14 cellular contexts compared by ENCODE assay signal in the genomic region with DNA sequence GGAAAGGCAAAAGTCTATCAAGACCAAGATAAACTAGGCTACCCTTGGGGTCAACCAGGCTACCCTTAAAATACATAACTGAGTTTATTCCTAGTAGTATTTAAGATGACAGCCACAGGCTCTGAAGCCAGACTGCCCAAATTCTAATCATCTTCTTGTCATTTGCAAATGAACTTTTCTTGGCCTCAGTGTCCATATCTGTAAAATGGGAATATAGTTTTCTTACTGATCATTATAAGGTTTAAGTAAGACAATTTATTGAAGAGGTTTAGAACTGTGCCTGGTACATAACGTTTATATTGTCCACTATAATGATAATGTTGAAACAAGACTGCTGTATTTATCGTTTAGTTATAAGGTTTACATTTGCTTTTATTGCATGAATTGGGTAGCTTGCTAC.
DNase-seq lines count a peak whose midpoint lies in the region; ATAC-seq and TF ChIP-seq lines count a peak whose summit lies in the region.
"Had no signal": no experiment of that assay in that cellular context is flagged by ENCODE, and none has a peak within 500 bp of the region (broad histone marks: within the 10 kb centered on the region; RNA-seq: fewer than 3 reads in every experiment).

No MANE protein-coding gene starts in this region.

- H3K27ac Mint-ChIP-seq in activated naive CD8-positive, alpha-beta T cell treated with anti-CD3 and anti-CD28 coated beads, Interleukin-2, amount 50 U/mL, for 24 hours = peak overlapping the region; percentile 28
- no peak overlapping the region for H3K27ac Mint-ChIP-seq in activated naive CD8-positive, alpha-beta T cell treated with anti-CD3 and anti-CD28 coated beads for 36 hours
- peak overlapping the region; percentile 95 for H3K27ac Mint-ChIP-seq in T-helper 17 cell
- peak overlapping the region in 9 of 10 donors; percentile 14 to 96 (median 90) for H3K27ac Mint-ChIP-seq in naive thymus-derived CD8-positive, alpha-beta T cell
- H3K27ac Mint-ChIP-seq: CD14-positive monocyte had no signal

- H3K4me3 Mint-ChIP-seq in activated naive CD8-positive, alpha-beta T cell treated with anti-CD3 and anti-CD28 coated beads, Interleukin-2, amount 50 U/mL, for 24 hours = no peak overlapping the region
- no peak overlapping the region for H3K4me3 Mint-ChIP-seq in activated naive CD8-positive, alpha-beta T cell treated with anti-CD3 and anti-CD28 coated beads for 36 hours
- no peak overlapping the region for H3K4me3 Mint-ChIP-seq in T-helper 17 cell
- no peak overlapping the region for H3K4me3 Mint-ChIP-seq in naive thymus-derived CD8-positive, alpha-beta T cell
- H3K4me3 Mint-ChIP-seq: CD14-positive monocyte had no signal

- no peak for TF ChIP-seq CTCF in left ventricle myocardium inferior (IDR thresholded peaks at IDR 0.05; ENCODE audit: borderline replicate concordance)

- no peaks in the 10 kb centered on the region for H3K27me3 ChIP-seq in left ventricle myocardium inferior (ENCODE audit: low read depth)
- H3K27me3 ChIP-seq: BLaER1 had no signal

- peaks cover 2% of the 10 kb centered on the region for H3K27me3 Mint-ChIP-seq in activated naive CD8-positive, alpha-beta T cell treated with anti-CD3 and anti-CD28 coated beads, Interleukin-2, amount 50 U/mL, for 24 hours
- H3K27me3 Mint-ChIP-seq in activated naive CD8-positive, alpha-beta T cell treated with anti-CD3 and anti-CD28 coated beads for 36 hours = no peaks in the 10 kb centered on the region
- H3K27me3 Mint-ChIP-seq in T-helper 17 cell = no peaks in the 10 kb centered on the region
- H3K27me3 Mint-ChIP-seq in naive thymus-derived CD8-positive, alpha-beta T cell = no peaks in the 10 kb centered on the region

- H3K9me3 Mint-ChIP-seq in activated naive CD8-positive, alpha-beta T cell treated with anti-CD3 and anti-CD28 coated beads, Interleukin-2, amount 50 U/mL, for 24 hours = peaks cover 6% of the 10 kb centered on the region
- peaks cover 7% of the 10 kb centered on the region for H3K9me3 Mint-ChIP-seq in activated naive CD8-positive, alpha-beta T cell treated with anti-CD3 and anti-CD28 coated beads for 36 hours
- H3K9me3 Mint-ChIP-seq in naive thymus-derived CD8-positive, alpha-beta T cell = no peaks in the 10 kb centered on the region

- peaks cover 14% of the 10 kb centered on the region for H3K36me3 Mint-ChIP-seq in activated naive CD8-positive, alpha-beta T cell treated with anti-CD3 and anti-CD28 coated beads, Interleukin-2, amount 50 U/mL, for 24 hours (ENCODE audit: low read depth)
- H3K36me3 Mint-ChIP-seq in activated naive CD8-positive, alpha-beta T cell treated with anti-CD3 and anti-CD28 coated beads for 36 hours = peaks cover 32% of the 10 kb centered on the region
- H3K36me3 Mint-ChIP-seq in T-helper 17 cell (ENCODE audit: low read depth) = peaks cover 6% of the 10 kb centered on the region
- no peaks in the 10 kb centered on the region for H3K36me3 Mint-ChIP-seq in naive thymus-derived CD8-positive, alpha-beta T cell
- H3K36me3 Mint-ChIP-seq: CD14-positive monocyte had no signal

- intact Hi-C loops in left ventricle myocardium inferior (cut with micrococcal nuclease) = loop anchor here (10.0 kb wide), 1 partner anchor 441 kb away; no protein-coding TSS in a partner anchor

- H3K9me3 ChIP-seq in T-helper 17 cell (ENCODE audit: control insufficient read depth, low read length, poor library complexity, severe bottlenecking) = no peaks in the 10 kb centered on the region
- no peaks in the 10 kb centered on the region for H3K9me3 ChIP-seq in left ventricle myocardium inferior (replicated peaks)
- H3K9me3 ChIP-seq: BLaER1, Caco-2, HAP-1 had no signal

- ATAC-seq in activated naive CD8-positive, alpha-beta T cell treated with anti-CD3 and anti-CD28 coated beads, Interleukin-2, amount 50 U/mL, for 24 hours = no peak
- ATAC-seq in T-helper 17 cell (no peak), GM18873 (IDR thresholded peaks at IDR 0.05; ENCODE audit: low FRiP score, unreplicated experiment) (no peak)
- no peak for ATAC-seq in naive thymus-derived CD8-positive, alpha-beta T cell

- no peak overlapping the region for H3K4me3 ChIP-seq in left ventricle myocardium inferior
- H3K4me3 ChIP-seq: BLaER1, GM23248, HAP-1 had no signal

- no peak overlapping the region for H3K27ac ChIP-seq in left ventricle myocardium inferior (replicated peaks)
- H3K27ac ChIP-seq: 22Rv1, BLaER1, GM23248, HL-60 had no signal

- POLR2A ChIA-PET in naive thymus-derived CD8-positive, alpha-beta T cell (lab: Charles Lee) = interaction anchor here (1.0 kb wide), 1 partner anchor 113 kb away, joined by 3 read pairs; no protein-coding TSS in a partner anchor

- no peaks in the 10 kb centered on the region for H3K36me3 ChIP-seq in left ventricle myocardium inferior
- H3K36me3 ChIP-seq: HAP-1 had no signal

- peaks cover 16% of the 10 kb centered on the region for H3K4me1 ChIP-seq in left ventricle myocardium inferior

- no peak for DNase-seq in activated naive CD8-positive, alpha-beta T cell treated with anti-CD3 and anti-CD28 coated beads, Interleukin-2, amount 50 U/mL, for 24 hours
- no peak for DNase-seq in activated naive CD8-positive, alpha-beta T cell treated with anti-CD3 and anti-CD28 coated beads for 36 hours
- DNase-seq in T-helper 17 cell (no peak), left ventricle myocardium inferior (no peak), SHP77 treated with DMSO at 0.1 percent for 48 hours (lab: John Stamatoyannopoulos, UW) (no peak)
- no peak for DNase-seq in naive thymus-derived CD8-positive, alpha-beta T cell
- DNase-seq: Caco-2, GM23248 had no signal

- peaks cover 30% of the 10 kb centered on the region for H3K4me1 Mint-ChIP-seq in activated naive CD8-positive, alpha-beta T cell treated with anti-CD3 and anti-CD28 coated beads, Interleukin-2, amount 50 U/mL, for 24 hours
- H3K4me1 Mint-ChIP-seq in activated naive CD8-positive, alpha-beta T cell treated with anti-CD3 and anti-CD28 coated beads for 36 hours = peaks cover 26% of the 10 kb centered on the region
- H3K4me1 Mint-ChIP-seq in T-helper 17 cell = peaks cover 31% of the 10 kb centered on the region
- peaks cover 21 to 38% (median 34%) of the 10 kb centered on the region in 4 donors for H3K4me1 Mint-ChIP-seq in naive thymus-derived CD8-positive, alpha-beta T cell
